Comparison of ENCODE assay signal across 1 cellular context in the genomic region with DNA sequence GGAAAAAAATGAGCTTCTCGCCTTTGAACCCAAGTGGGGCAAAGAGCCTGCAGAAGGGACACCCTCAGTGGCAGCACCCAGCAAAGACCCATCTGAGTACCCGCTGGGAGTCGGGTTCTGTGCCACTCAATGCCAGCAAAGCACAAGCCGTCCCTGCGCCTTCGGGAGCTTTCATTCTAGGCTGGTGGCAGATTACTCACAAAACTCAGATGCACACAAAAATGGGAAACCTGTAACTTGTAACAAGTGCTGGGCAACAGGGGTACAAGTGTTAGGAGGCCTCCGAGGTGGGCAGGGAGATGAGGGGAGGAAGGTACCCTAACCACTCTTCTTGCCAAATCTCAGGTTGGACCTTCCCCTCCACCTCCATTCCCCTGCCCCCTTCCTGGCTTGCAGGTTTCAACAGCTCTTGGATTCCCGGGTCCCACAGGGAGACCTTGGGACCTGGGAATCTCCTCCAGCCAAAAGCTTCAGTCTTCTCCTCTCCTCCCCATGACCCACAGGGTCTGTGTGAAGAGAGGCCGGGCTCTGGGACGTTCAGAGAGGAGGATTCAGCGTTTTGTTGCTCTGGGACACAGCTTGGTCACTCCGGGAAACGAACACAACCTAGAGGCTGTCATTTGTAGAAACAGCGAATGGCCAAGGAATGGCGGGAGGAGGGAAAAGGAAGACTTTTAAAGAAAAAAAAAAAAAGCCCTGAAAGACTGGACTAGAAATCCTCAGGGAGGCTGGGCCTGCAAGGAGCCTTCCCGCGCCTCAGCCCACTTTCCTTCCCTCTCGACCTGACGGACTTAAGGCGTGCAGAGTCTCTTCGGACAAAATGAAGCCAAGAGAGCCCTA.
TF ChIP-seq lines count a peak whose summit lies in the region.

No MANE protein-coding gene starts in this region.

TF ChIP-seq in HepG2, 621 proteins besides CTCF, POLR2A, EP300 and RAD21 (continued from another document):
- TF ChIP-seq ZNF790 (CRISPR knock-in tag; IDR thresholded peaks at IDR 0.05; ENCODE audit: borderline replicate concordance) (no peak), KMT2A (CRISPR knock-in tag; IDR thresholded peaks at IDR 0.05) (peak; percentile 5; the same call in 1 of the 2 replicates), U2AF2 (IDR thresholded peaks at IDR 0.05; ENCODE audit: low read depth, low read length) (peak; percentile 42; the same call in 1 of the 2 replicates), CHD2 (IDR thresholded peaks at IDR 0.05; ENCODE audit: low read depth, low read length) (no peak), CC2D1A (CRISPR knock-in tag; IDR thresholded peaks at IDR 0.05) (peak; percentile 50; the same call in 1 of the 2 replicates), HNRNPH1 (optimal IDR thresholded peaks at IDR 0.05; ENCODE audit: low read depth, low read length) (peak; percentile 76), MIER2 (CRISPR knock-in tag; IDR thresholded peaks at IDR 0.05) (no peak), NFKB2 (CRISPR knock-in tag; IDR thresholded peaks at IDR 0.05; ENCODE audit: borderline replicate concordance) (no peak), SAP130 (CRISPR knock-in tag; IDR thresholded peaks at IDR 0.05; ENCODE audit: low read depth) (0 out of 2 replicates have a peak, but pooled peaks have one; percentile 3), ZNF530 (CRISPR knock-in tag; IDR thresholded peaks at IDR 0.05; ENCODE audit: low read depth) (0 out of 2 replicates have a peak, but pooled peaks have one; percentile 28), CREM (IDR thresholded peaks at IDR 0.05) (peak; percentile 57; the same call in 1 of the 2 replicates), CREM (CRISPR knock-in tag; IDR thresholded peaks at IDR 0.05) (no peak), ZNF83 (CRISPR knock-in tag; IDR thresholded peaks at IDR 0.05; ENCODE audit: borderline replicate concordance) (no peak), POGZ (CRISPR knock-in tag; IDR thresholded peaks at IDR 0.05) (no peak), ZNF3 (CRISPR knock-in tag; IDR thresholded peaks at IDR 0.05) (no peak), ZBTB38 (CRISPR knock-in tag; IDR thresholded peaks at IDR 0.05) (no peak), EEA1 (CRISPR knock-in tag; IDR thresholded peaks at IDR 0.05; ENCODE audit: borderline replicate concordance) (0 out of 2 replicates have a peak, but pooled peaks have one; percentile 5), ZNF558 (CRISPR knock-in tag; IDR thresholded peaks at IDR 0.05; ENCODE audit: borderline replicate concordance) (no peak), ZNF678 (CRISPR knock-in tag; IDR thresholded peaks at IDR 0.05) (peak; percentile 86; the same call in 1 of the 2 replicates), TBP (CRISPR knock-in tag; IDR thresholded peaks at IDR 0.05) (no peak), ZNF326 (CRISPR knock-in tag; IDR thresholded peaks at IDR 0.05; ENCODE audit: borderline replicate concordance) (no peak), NFE2L2 (IDR thresholded peaks at IDR 0.05; ENCODE audit: low read length) (no peak), ZNF776 (CRISPR knock-in tag; IDR thresholded peaks at IDR 0.05) (no peak), ZNF460 (CRISPR knock-in tag; IDR thresholded peaks at IDR 0.05; ENCODE audit: borderline replicate concordance) (peak; percentile 11; the same call in 1 of the 2 replicates), ZFY (CRISPR knock-in tag; IDR thresholded peaks at IDR 0.05) (no peak), ATM (IDR thresholded peaks at IDR 0.05; ENCODE audit: borderline replicate concordance) (no peak), NFRKB (IDR thresholded peaks at IDR 0.05) (no peak), ZNF737 (CRISPR knock-in tag; IDR thresholded peaks at IDR 0.05; ENCODE audit: borderline replicate concordance) (no peak), ZNF225 (CRISPR knock-in tag; IDR thresholded peaks at IDR 0.05) (no peak)
- TF ChIP-seq, protein P1, sequence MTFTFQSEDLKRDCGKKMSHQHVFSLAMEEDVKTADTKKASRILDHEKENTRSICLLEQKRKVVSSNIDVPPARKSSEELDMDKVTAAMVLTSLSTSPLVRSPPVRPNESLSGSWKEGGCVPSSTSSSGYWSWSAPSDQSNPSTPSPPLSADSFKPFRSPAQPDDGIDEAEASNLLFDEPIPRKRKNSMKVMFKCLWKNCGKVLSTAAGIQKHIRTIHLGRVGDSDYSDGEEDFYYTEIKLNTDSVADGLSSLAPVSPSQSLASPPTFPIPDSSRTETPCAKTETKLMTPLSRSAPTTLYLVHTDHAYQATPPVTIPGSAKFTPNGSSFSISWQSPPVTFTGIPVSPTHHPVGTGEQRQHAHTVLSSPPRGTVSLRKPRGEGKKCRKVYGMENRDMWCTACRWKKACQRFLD (CRISPR knock-in tag; IDR thresholded peaks at IDR 0.05; ENCODE audit: borderline replicate concordance), result no peak
